In genomic region chr5:77030097-77031071, GRCh38 we compare ENCODE assay signal across 1 cellular context.
A peak's percentile ranks its signal among the peaks of the same experiment; 100 is the strongest.
TF ChIP-seq lines count a peak whose summit lies in the region.

TSS of gene AGGF1 (plus strand) at chr5:77030404. CDS start at chr5:77030767, 363 bp downstream.

TF ChIP-seq in HepG2, 621 proteins besides CTCF, POLR2A, EP300 and RAD21 (continued from another document and continues in another):
- TF ChIP-seq PBX3 (CRISPR knock-in tag; IDR thresholded peaks at IDR 0.05; ENCODE audit: borderline replicate concordance) (peak; percentile 37; the same call in 1 of the 2 replicates), ZNF343 (CRISPR knock-in tag; IDR thresholded peaks at IDR 0.05) (peak; percentile 87), ZNF430 (CRISPR knock-in tag; IDR thresholded peaks at IDR 0.05) (peak; percentile 72; the same call in 1 of the 2 replicates), EED (CRISPR knock-in tag; IDR thresholded peaks at IDR 0.05) (peak; percentile 85; the same call in 1 of the 2 replicates), MBNL3 (CRISPR knock-in tag; conservative IDR thresholded peaks at IDR 0.05) (no peak), CCAR2 (optimal IDR thresholded peaks at IDR 0.05; ENCODE audit: low read depth, low read length) (no peak), CERS6 (CRISPR knock-in tag; IDR thresholded peaks at IDR 0.05) (no peak), HDAC2 (CRISPR knock-in tag; IDR thresholded peaks at IDR 0.05) (peak; percentile 71; the same call in 1 of the 2 replicates), ZNF207 (IDR thresholded peaks at IDR 0.05; ENCODE audit: borderline replicate concordance) (no peak), MATR3 (CRISPR knock-in tag; IDR thresholded peaks at IDR 0.05) (no peak), ETS1 (CRISPR knock-in tag; IDR thresholded peaks at IDR 0.05) (no peak), KDM2A (CRISPR knock-in tag; IDR thresholded peaks at IDR 0.05; ENCODE audit: borderline replicate concordance, low read depth) (peak; percentile 95), ZBTB10 (CRISPR knock-in tag; IDR thresholded peaks at IDR 0.05; ENCODE audit: borderline replicate concordance) (0 out of 2 replicates have a peak, but pooled peaks have one; percentile 18), SATB2 (CRISPR knock-in tag; IDR thresholded peaks at IDR 0.05) (no peak; the same call in 1 of the 2 replicates), CEBPG (CRISPR knock-in tag; IDR thresholded peaks at IDR 0.05) (peak; percentile 71), ZNF567 (CRISPR knock-in tag; IDR thresholded peaks at IDR 0.05; ENCODE audit: borderline replicate concordance) (no peak; the same call in 1 of the 2 replicates), NR2C2 (CRISPR knock-in tag; IDR thresholded peaks at IDR 0.05; ENCODE audit: borderline replicate concordance) (peak; percentile 61), ZNF784 (CRISPR knock-in tag; IDR thresholded peaks at IDR 0.05; ENCODE audit: borderline replicate concordance) (no peak; the same call in 1 of the 2 replicates), TEAD3 (CRISPR knock-in tag; optimal IDR thresholded peaks at IDR 0.05; ENCODE audit: borderline replicate concordance) (peak; percentile 76), NCOA5 (CRISPR knock-in tag; IDR thresholded peaks at IDR 0.05) (no peak), NFE2L1 (CRISPR knock-in tag; IDR thresholded peaks at IDR 0.05; ENCODE audit: borderline replicate concordance) (no peak), ATRX (CRISPR knock-in tag; IDR thresholded peaks at IDR 0.05; ENCODE audit: borderline replicate concordance) (no peak), ZSCAN12 (CRISPR knock-in tag; IDR thresholded peaks at IDR 0.05) (no peak), MTA3 (CRISPR knock-in tag; IDR thresholded peaks at IDR 0.05) (no peak), ZNF264 (CRISPR knock-in tag; IDR thresholded peaks at IDR 0.05) (no peak), CREB1 (IDR thresholded peaks at IDR 0.05) (peak; percentile 63; the same call in 1 of the 2 replicates), CREB1 (CRISPR knock-in tag; IDR thresholded peaks at IDR 0.05) (peak; percentile 80), HINFP (CRISPR knock-in tag; IDR thresholded peaks at IDR 0.05; ENCODE audit: low read depth) (peak; percentile 78), HMGXB3 (CRISPR knock-in tag; IDR thresholded peaks at IDR 0.05; ENCODE audit: borderline replicate concordance) (peak; percentile 86), ZNF577 (CRISPR knock-in tag; IDR thresholded peaks at IDR 0.05; ENCODE audit: borderline replicate concordance, low read depth) (no peak), ZNF431 (CRISPR knock-in tag; IDR thresholded peaks at IDR 0.05; ENCODE audit: borderline replicate concordance, low read depth) (no peak; the same call in 1 of the 2 replicates), ZNF574 (CRISPR knock-in tag; IDR thresholded peaks at IDR 0.05) (peak; percentile 91), ZNF766 (CRISPR knock-in tag; IDR thresholded peaks at IDR 0.05; ENCODE audit: borderline replicate concordance) (no peak), CAMTA2 (CRISPR knock-in tag; IDR thresholded peaks at IDR 0.05; ENCODE audit: borderline replicate concordance) (peak; percentile 91), IKZF5 (CRISPR knock-in tag; IDR thresholded peaks at IDR 0.05) (peak; percentile 75), ATF3 (CRISPR knock-in tag; IDR thresholded peaks at IDR 0.05) (no peak), SNAI1 (CRISPR knock-in tag; IDR thresholded peaks at IDR 0.05; ENCODE audit: borderline replicate concordance) (peak; percentile 64), SRSF4 (IDR thresholded peaks at IDR 0.05; ENCODE audit: low read depth, low read length, poor library complexity, severe bottlenecking) (no peak), ZNF513 (CRISPR knock-in tag; conservative IDR thresholded peaks at IDR 0.05) (no peak), ZNF530 (CRISPR knock-in tag; IDR thresholded peaks at IDR 0.05; ENCODE audit: low read depth) (0 out of 2 replicates have a peak, but pooled peaks have one; percentile 50), ZNF101 (CRISPR knock-in tag; IDR thresholded peaks at IDR 0.05; ENCODE audit: borderline replicate concordance, low read depth) (no peak; the same call in 1 of the 2 replicates), MXD3 (CRISPR knock-in tag; IDR thresholded peaks at IDR 0.05) (peak; percentile 86)
